1 cellular context compared by ENCODE assay signal in genomic region chr5:151615431-151615830, GRCh38.
TF ChIP-seq lines count a peak whose summit lies in the region.

No MANE protein-coding gene starts in this region.

TF ChIP-seq in SK-N-SH treated with all-trans-retinoic acid at 6 μM for 48 hours, 23 proteins besides CTCF, POLR2A, EP300 and RAD21 (continued from another document):
- no peak for TF ChIP-seq PATZ1 (CRISPR knock-in tag; IDR thresholded peaks at IDR 0.05; ENCODE audit: borderline replicate concordance)
- no peak for TF ChIP-seq ZC3H10 (CRISPR knock-in tag; IDR thresholded peaks at IDR 0.05)
- TF ChIP-seq ZFP3 (CRISPR knock-in tag; IDR thresholded peaks at IDR 0.05), result no peak
- TF ChIP-seq ISL1 (CRISPR knock-in tag; IDR thresholded peaks at IDR 0.05), result no peak
- no peak for TF ChIP-seq GLIS3 (CRISPR knock-in tag; IDR thresholded peaks at IDR 0.05)
- no peak for TF ChIP-seq ZNF565 (CRISPR knock-in tag; conservative IDR thresholded peaks at IDR 0.05; ENCODE audit: low read depth)
- TF ChIP-seq CREB5 (CRISPR knock-in tag; IDR thresholded peaks at IDR 0.05; ENCODE audit: low read depth), result no peak
